ENCODE assay signal across 1 cellular context in genomic region chr4:1459081-1459480, GRCh38.
TF ChIP-seq lines count a peak whose summit lies in the region.

No MANE protein-coding gene starts in this region.

TF ChIP-seq in H1, 55 proteins besides CTCF, POLR2A, EP300 and RAD21:
- TF ChIP-seq TBP (IDR thresholded peaks at IDR 0.05; ENCODE audit: low read depth, low read length) (no peak), KDM4A (IDR thresholded peaks at IDR 0.05; ENCODE audit: low read depth, low read length, severe bottlenecking) (no peak), SP1 (IDR thresholded peaks at IDR 0.05; ENCODE audit: low read depth, low read length) (no peak), SAP30 (IDR thresholded peaks at IDR 0.05; ENCODE audit: insufficient read depth, insufficient replicate concordance, low read length) (no peak), FOSL1 (IDR thresholded peaks at IDR 0.05; ENCODE audit: insufficient read depth, low read depth, low read length) (no peak), USF2 (IDR thresholded peaks at IDR 0.05; ENCODE audit: low read length) (no peak), POLR2AphosphoS5 (IDR thresholded peaks at IDR 0.05; ENCODE audit: low read depth, low read length) (no peak), YY1 (IDR thresholded peaks at IDR 0.05; ENCODE audit: low read depth, low read length) (no peak), RNF2 (IDR thresholded peaks at IDR 0.05; ENCODE audit: borderline replicate concordance, low read depth, low read length, missing control alignments, poor library complexity, severe bottlenecking) (no peak), RFX5 (IDR thresholded peaks at IDR 0.05; ENCODE audit: borderline replicate concordance, low read depth, low read length) (no peak), MAFK (IDR thresholded peaks at IDR 0.05; ENCODE audit: low read depth, low read length) (no peak), PHF8 (conservative IDR thresholded peaks at IDR 0.05; ENCODE audit: low read depth, low read length) (no peak), POU5F1 (IDR thresholded peaks at IDR 0.05; ENCODE audit: low read depth, low read length) (no peak), SIX5 (IDR thresholded peaks at IDR 0.05; ENCODE audit: low read depth, low read length) (no peak), EZH2 (IDR thresholded peaks at IDR 0.05; ENCODE audit: low read depth, low read length, severe bottlenecking) (no peak), KDM1A (IDR thresholded peaks at IDR 0.05; ENCODE audit: borderline replicate concordance, low read length) (no peak), CHD2 (IDR thresholded peaks at IDR 0.05; ENCODE audit: low read length) (no peak)
